9 cellular contexts compared by ENCODE assay signal in genomic region chr9:111945216-111945615, GRCh38. TPM values are rescaled to one million over a fixed set of nuclear protein-coding genes. Genes with fewer than 3 reads are reported as not detected.
A peak's percentile ranks its signal among the peaks of the same experiment; 100 is the strongest.
DNase-seq lines count a peak whose midpoint lies in the region; ATAC-seq, FAIRE-seq and TF ChIP-seq lines count a peak whose summit lies in the region.
"Had no signal": no experiment of that assay in that cellular context is flagged by ENCODE, and none has a peak within 500 bp of the region (broad histone marks: within the 10 kb centered on the region; RNA-seq: fewer than 3 reads in every experiment).

No MANE protein-coding gene starts in this region.

- no peak for TF ChIP-seq EP300 in A549 (IDR thresholded peaks at IDR 0.05)

- peak overlapping the region; percentile 5 to 22; a peak in 4 of 6 replicates for H3K27ac ChIP-seq in A549

- no peak for FAIRE-seq in A549 (lab: Jason Lieb, UNC)

- H3K27ac Mint-ChIP-seq in activated naive CD8-positive, alpha-beta T cell treated with anti-CD3 and anti-CD28 coated beads for 36 hours: no peak overlapping the region

- ATAC-seq in A549 (no peak), GM19035 (IDR thresholded peaks at IDR 0.05; ENCODE audit: unreplicated experiment) (peak; percentile 71), HG03095 (IDR thresholded peaks at IDR 0.05; ENCODE audit: unreplicated experiment) (peak; percentile 68)

- TF ChIP-seq CTCF in A549 (IDR thresholded peaks at IDR 0.05): no peak

- peaks cover 19% of the 10 kb centered on the region for H3K4me1 Mint-ChIP-seq in activated naive CD8-positive, alpha-beta T cell treated with anti-CD3 and anti-CD28 coated beads for 36 hours

- H3K4me3 Mint-ChIP-seq in activated naive CD8-positive, alpha-beta T cell treated with anti-CD3 and anti-CD28 coated beads for 36 hours: no peak overlapping the region

- no peak overlapping the region for H3K4me2 ChIP-seq in A549

- no peaks in the 10 kb centered on the region for H3K36me3 Mint-ChIP-seq in activated naive CD8-positive, alpha-beta T cell treated with anti-CD3 and anti-CD28 coated beads for 36 hours

- no peak overlapping the region for H3K4me3 ChIP-seq in A549

- 92% methylated on average over 3 of the region's 3 CpGs for WGBS in A549 (ENCODE audit: missing lambda C conversion rate)

- no peak for DNase-seq in A549 (ENCODE audit: low read depth in 1 of 2, low spot score in 1 of 2)
- peak; percentile 40 for DNase-seq in activated naive CD8-positive, alpha-beta T cell treated with anti-CD3 and anti-CD28 coated beads for 36 hours
- no peak for DNase-seq in globus pallidus (ENCODE audit: low spot score)
- DNase-seq in NCI-H446 (lab: John Stamatoyannopoulos, UW): no peak
- DNase-seq in activated T-cell treated with anti-CD3 and anti-CD28 coated beads for 4 hours: no peak
- DNase-seq in SHP77 treated with DMSO at 0.1 percent for 48 hours (lab: John Stamatoyannopoulos, UW): no peak
- DNase-seq: COR-L47 had no signal

- POLR2A ChIA-PET in A549 (lab: Yijun Ruan, JAX): no interaction called here

- H3K9me3 Mint-ChIP-seq in activated naive CD8-positive, alpha-beta T cell treated with anti-CD3 and anti-CD28 coated beads for 36 hours: no peaks in the 10 kb centered on the region

- no peaks in the 10 kb centered on the region for H3K9me3 ChIP-seq in A549

- peaks cover 18% of the 10 kb centered on the region for H3K4me1 ChIP-seq in A549

- CTCF ChIA-PET in A549 (lab: Yijun Ruan, JAX): interaction anchor here (0.8 kb wide), 1 partner anchor 8 kb away, joined by 3 read pairs; no protein-coding TSS in a partner anchor

- H3K27me3 Mint-ChIP-seq in activated naive CD8-positive, alpha-beta T cell treated with anti-CD3 and anti-CD28 coated beads for 36 hours: no peaks in the 10 kb centered on the region

- TF ChIP-seq RAD21 in A549 (conservative IDR thresholded peaks at IDR 0.05 in 1 of 2, IDR thresholded peaks at IDR 0.05 in 1 of 2): no peak

- no peak for TF ChIP-seq POLR2A in A549 (IDR thresholded peaks at IDR 0.05; ENCODE audit: low read length)

TF ChIP-seq in A549, 52 proteins besides CTCF, POLR2A, EP300 and RAD21:
- no peak for TF ChIP-seq RARB (CRISPR knock-in tag; IDR thresholded peaks at IDR 0.05)
- TF ChIP-seq MAZ (IDR thresholded peaks at IDR 0.05; ENCODE audit: borderline replicate concordance, low read depth, low read length): no peak
- no peak for TF ChIP-seq RNF2 (IDR thresholded peaks at IDR 0.05; ENCODE audit: borderline replicate concordance, low read depth)
- no peak for TF ChIP-seq E2F6 (IDR thresholded peaks at IDR 0.05; ENCODE audit: borderline replicate concordance, low read depth)
- no peak for TF ChIP-seq CBX2 (IDR thresholded peaks at IDR 0.05; ENCODE audit: borderline replicate concordance, low read depth)
- no peak for TF ChIP-seq MYC (IDR thresholded peaks at IDR 0.05; ENCODE audit: borderline replicate concordance, low read length)
- TF ChIP-seq ATOH8 (CRISPR knock-in tag; IDR thresholded peaks at IDR 0.05; ENCODE audit: low read depth): no peak
- TF ChIP-seq CHD4 (IDR thresholded peaks at IDR 0.05; ENCODE audit: borderline replicate concordance): no peak
- TF ChIP-seq, protein P1, sequence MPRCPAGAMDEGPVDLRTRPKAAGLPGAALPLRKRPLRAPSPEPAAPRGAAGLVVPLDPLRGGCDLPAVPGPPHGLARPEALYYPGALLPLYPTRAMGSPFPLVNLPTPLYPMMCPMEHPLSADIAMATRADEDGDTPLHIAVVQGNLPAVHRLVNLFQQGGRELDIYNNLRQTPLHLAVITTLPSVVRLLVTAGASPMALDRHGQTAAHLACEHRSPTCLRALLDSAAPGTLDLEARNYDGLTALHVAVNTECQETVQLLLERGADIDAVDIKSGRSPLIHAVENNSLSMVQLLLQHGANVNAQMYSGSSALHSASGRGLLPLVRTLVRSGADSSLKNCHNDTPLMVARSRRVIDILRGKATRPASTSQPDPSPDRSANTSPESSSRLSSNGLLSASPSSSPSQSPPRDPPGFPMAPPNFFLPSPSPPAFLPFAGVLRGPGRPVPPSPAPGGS (IDR thresholded peaks at IDR 0.05): no peak
- TF ChIP-seq SREBF2 (IDR thresholded peaks at IDR 0.05): no peak
- no peak for TF ChIP-seq TFCP2L1 (CRISPR knock-in tag; IDR thresholded peaks at IDR 0.05)
- no peak for TF ChIP-seq HEYL (CRISPR knock-in tag; IDR thresholded peaks at IDR 0.05)
- TF ChIP-seq NR3C1 (IDR thresholded peaks at IDR 0.05): no peak

RNA-seq across cellular contexts. Expression of gene UGCG, which starts 48.6 kb away (rescaled TPM):
- polyA plus RNA-seq in A549 (2011; rRNA removed) (16.7 and 25.9 TPM in 2 replicates), A549 (2017; fragmentation: RNase III; extraction: RNeasy Plus Mini Kit Qiagen cat#74134 plus additional on column Dnase treatment) (10.5 to 12.1 TPM (median 11.6 TPM) in 3 replicates)
- 7.8 and 9.5 TPM in 2 replicates for polyA plus RNA-seq in A549 (2012; cell fraction: cytosol; rRNA removed)
- polyA plus RNA-seq in A549 (2012; cell fraction: nucleus; rRNA removed): 7.4 and 10.6 TPM in 2 replicates
- polyA minus RNA-seq in A549 (2011; rRNA and poly(A)+ RNA removed): 14.5 and 17.2 TPM in 2 replicates
- 10 to 100 TPM; 28.9 to 29.8 TPM for total RNA-seq in activated naive CD8-positive, alpha-beta T cell treated with anti-CD3 and anti-CD28 coated beads for 36 hours

Comparison
In these comparisons a context has a peak if more than half of its experiments do, and no peak if none do; other contexts are left out.
1. ATAC-seq: peak in GM19035 (single experiment) and HG03095 (single experiment); none in A549 (0 of 2).